Comparison of ENCODE assay signal across 16 cellular contexts in the genomic region with DNA sequence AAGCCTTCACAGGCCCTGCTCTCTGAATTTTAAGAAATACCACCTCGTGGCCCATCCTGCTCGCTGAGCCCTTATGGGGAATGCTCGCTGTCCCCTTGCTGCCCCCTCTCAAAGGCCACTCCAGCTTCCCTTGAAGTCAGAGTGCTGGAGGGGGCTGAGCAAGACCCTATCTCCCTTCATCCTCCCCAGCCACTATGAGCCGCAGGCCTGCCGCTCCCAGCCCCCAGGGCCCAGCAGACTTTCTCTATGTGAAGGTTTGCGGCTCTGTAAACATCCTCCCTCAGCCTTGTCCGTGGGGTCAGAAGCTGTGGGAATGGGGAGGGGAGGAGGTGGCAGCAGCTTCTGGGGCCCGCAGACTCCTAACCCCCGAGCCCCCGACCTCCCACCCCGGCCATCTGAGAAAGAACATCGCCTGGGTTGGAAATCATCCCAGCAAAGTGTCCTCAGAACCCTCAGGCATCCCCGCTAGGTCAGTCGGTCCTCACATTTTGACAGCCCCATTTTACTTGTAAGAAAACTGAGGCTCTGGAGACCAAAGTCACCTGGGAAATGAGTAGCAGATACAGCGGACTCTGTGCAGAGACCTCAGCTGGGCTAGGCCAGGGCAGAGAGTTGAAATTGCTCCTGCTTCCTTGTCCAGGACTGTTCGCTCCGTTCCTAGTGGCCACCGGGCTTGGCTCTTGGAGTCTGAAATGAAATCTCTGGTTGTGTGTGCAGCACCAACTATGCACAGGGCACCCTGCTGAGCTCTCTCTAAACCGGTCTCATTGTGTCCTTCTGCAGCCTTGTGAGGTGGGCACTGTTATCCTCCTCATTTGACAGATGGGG. TPM values are rescaled to one million over a fixed set of nuclear protein-coding genes. Genes with fewer than 3 reads are reported as not detected.
DNase-seq lines count a peak whose midpoint lies in the region; ATAC-seq and TF ChIP-seq lines count a peak whose summit lies in the region.
"Had no signal": no experiment of that assay in that cellular context is flagged by ENCODE, and none has a peak within 500 bp of the region (broad histone marks: within the 10 kb centered on the region; RNA-seq: fewer than 3 reads in every experiment).

No MANE protein-coding gene starts in this region.

- no peak overlapping the region for H2BK120ac ChIP-seq in mesenchymal stem cell (ENCODE audit: low read depth, low read length)

- H2BK15ac ChIP-seq in mesenchymal stem cell (ENCODE audit: low read depth, poor library complexity, severe bottlenecking) = no peak overlapping the region

- peak overlapping the region; percentile 77 for H4K91ac ChIP-seq in mesenchymal stem cell (ENCODE audit: low read length)

- H3K9ac ChIP-seq in mesenchymal stem cell (ENCODE audit: low read length) = no peak overlapping the region

- peak overlapping the region in 1 of 2 donors; percentile 85 for H3K27ac Mint-ChIP-seq in stimulated activated naive CD8-positive, alpha-beta T cell treated with anti-CD3 and anti-CD28 coated beads, Interleukin-15, amount 100 ng/mL, for 72 hours
- H3K27ac Mint-ChIP-seq: CD4-positive, CD25-positive, alpha-beta regulatory T cell had no signal

- peak overlapping the region; percentile 33 for H3K27ac ChIP-seq in left ventricle myocardium inferior (replicated peaks)
- H3K27ac ChIP-seq in mesenchymal stem cell (ENCODE audit: low read length, poor library complexity, severe bottlenecking) = no peak overlapping the region
- no peak overlapping the region for H3K27ac ChIP-seq in osteoblast (ENCODE audit: low read depth, low read length)
- H3K27ac ChIP-seq in uterus = peak overlapping the region; percentile 57 to 70

- peak overlapping the region in 1 of 2 experiments; percentile 49 for H3K18ac ChIP-seq in mesenchymal stem cell (ENCODE audit: low read depth in 1 of 2, low read length in 2 of 2)

- H3K27me3 ChIP-seq in left ventricle myocardium inferior (ENCODE audit: low read depth) (no peaks in the 10 kb centered on the region), mesenchymal stem cell (ENCODE audit: control insufficient read depth in 1 of 2, insufficient read depth in 1 of 2, low read length in 2 of 2) (peaks cover 12 to 80% of the 10 kb centered on the region in 2 experiments), osteoblast (ENCODE audit: insufficient read depth, low read length) (peaks cover 34% of the 10 kb centered on the region), uterus (no peaks in the 10 kb centered on the region)

- intact Hi-C loops in left ventricle myocardium inferior (cut with micrococcal nuclease) = no loop called here
- intact Hi-C loops in Right ventricle myocardium superior (cut with DNase I) = no loop called here
- intact Hi-C loops in uterus (cut with DNase I; ENCODE audit: low total_unique reads) = no loop called here

- TF ChIP-seq CTCF in left ventricle myocardium inferior (IDR thresholded peaks at IDR 0.05; ENCODE audit: borderline replicate concordance) (no peak), osteoblast (IDR thresholded peaks at IDR 0.05; ENCODE audit: extremely low read depth, low read depth, low read length) (no peak), uterus (IDR thresholded peaks at IDR 0.05) (no peak)

- no peak for DNase-seq in left ventricle myocardium inferior
- DNase-seq in Right ventricle myocardium superior = no peak
- DNase-seq in mesenchymal stem cell = no peak
- peak; percentile 80 for DNase-seq in osteoblast (ENCODE audit: insufficient read length, low spot score, missing footprints)
- no peak for DNase-seq in uterus
- no peak for DNase-seq in stimulated activated naive CD8-positive, alpha-beta T cell treated with anti-CD3 and anti-CD28 coated beads, Interleukin-15, amount 100 ng/mL, for 72 hours
- DNase-seq in NCI-H510A treated with DMSO at 0.1 percent for 48 hours (lab: John Stamatoyannopoulos, UW) = no peak
- no peak for DNase-seq in stimulated activated CD4-positive, alpha-beta T cell treated with anti-CD3 and anti-CD28 coated beads, Interleukin-1b, Interleukin-23, amount 100 ng/mL, for 48 hours
- DNase-seq: BE2C; Caco-2; CD4-positive, CD25-positive, alpha-beta regulatory T cell; KBM-7; NCI-H1105 treated with DMSO at 0.1 percent for 48 hours; NCI-H1694; NCI-H774; SHP77 had no signal

- no peak overlapping the region for H3K4me3 Mint-ChIP-seq in stimulated activated naive CD8-positive, alpha-beta T cell treated with anti-CD3 and anti-CD28 coated beads, Interleukin-15, amount 100 ng/mL, for 72 hours
- H3K4me3 Mint-ChIP-seq: CD4-positive, CD25-positive, alpha-beta regulatory T cell had no signal

- H3K9me3 Mint-ChIP-seq in stimulated activated naive CD8-positive, alpha-beta T cell treated with anti-CD3 and anti-CD28 coated beads, Interleukin-15, amount 100 ng/mL, for 72 hours = no peaks in the 10 kb centered on the region
- H3K9me3 Mint-ChIP-seq: CD4-positive, CD25-positive, alpha-beta regulatory T cell had no signal

- H2AK5ac ChIP-seq in mesenchymal stem cell (ENCODE audit: low read length, severe bottlenecking) = no peak overlapping the region

- H4K20me1 ChIP-seq in osteoblast (ENCODE audit: insufficient read depth, low read length) = no peaks in the 10 kb centered on the region

- H3K9me3 ChIP-seq in left ventricle myocardium inferior (replicated peaks) (no peaks in the 10 kb centered on the region), mesenchymal stem cell (ENCODE audit: control insufficient read depth, low read length) (no peaks in the 10 kb centered on the region), osteoblast (ENCODE audit: low read depth, low read length) (no peaks in the 10 kb centered on the region), uterus (no peaks in the 10 kb centered on the region)
- H3K9me3 ChIP-seq: BE2C, Caco-2 had no signal

- H3K4me2 ChIP-seq in mesenchymal stem cell (ENCODE audit: low read length, poor library complexity, severe bottlenecking) (no peak overlapping the region), osteoblast (ENCODE audit: insufficient read depth, low read length) (no peak overlapping the region)

- H4K8ac ChIP-seq in mesenchymal stem cell (ENCODE audit: low read length) = peak overlapping the region; percentile 46

- H3K4ac ChIP-seq in mesenchymal stem cell (ENCODE audit: low read depth in 1 of 2, low read length in 2 of 2) = peak overlapping the region in 1 of 2 experiments; percentile 69

- H3K36me3 ChIP-seq in left ventricle myocardium inferior (no peaks in the 10 kb centered on the region), mesenchymal stem cell (ENCODE audit: control insufficient read depth in 1 of 2, insufficient read depth in 2 of 2, low read depth in 1 of 2, low read length in 2 of 2) (no peaks in the 10 kb centered on the region), osteoblast (ENCODE audit: insufficient read depth, low read length) (no peaks in the 10 kb centered on the region), uterus (no peaks in the 10 kb centered on the region)
- H3K36me3 ChIP-seq: BE2C had no signal

- 65% methylated on average over 18 of the region's 19 CpGs for WGBS in mesenchymal stem cell

- H2BK12ac ChIP-seq in mesenchymal stem cell (ENCODE audit: low read length in 2 of 2) = peak overlapping the region in 1 of 2 experiments; percentile 10

- ATAC-seq in Right ventricle myocardium superior (ENCODE audit: poor library complexity) = no peak
- ATAC-seq in stimulated activated naive CD8-positive, alpha-beta T cell treated with anti-CD3 and anti-CD28 coated beads, Interleukin-15, amount 100 ng/mL, for 72 hours = no peak

- TF ChIP-seq POLR2A in uterus (IDR thresholded peaks at IDR 0.05) = no peak

- no peaks in the 10 kb centered on the region for H3K79me1 ChIP-seq in mesenchymal stem cell (replicated peaks; ENCODE audit: low read length, poor library complexity, severe bottlenecking)

- peak overlapping the region; percentile 29 for H2AFZ ChIP-seq in mesenchymal stem cell (ENCODE audit: low read depth, low read length)
- no peak overlapping the region for H2AFZ ChIP-seq in osteoblast (ENCODE audit: low read length)

- H2BK5ac ChIP-seq in mesenchymal stem cell (ENCODE audit: low read depth, low read length, poor library complexity, severe bottlenecking) = no peak overlapping the region

- peaks cover 27% of the 10 kb centered on the region for H3K27me3 Mint-ChIP-seq in stimulated activated naive CD8-positive, alpha-beta T cell treated with anti-CD3 and anti-CD28 coated beads, Interleukin-15, amount 100 ng/mL, for 72 hours

- H3K14ac ChIP-seq in mesenchymal stem cell (ENCODE audit: low read length in 2 of 2) = peak overlapping the region in 1 of 2 experiments; percentile 18

- H3K4me1 Mint-ChIP-seq in stimulated activated naive CD8-positive, alpha-beta T cell treated with anti-CD3 and anti-CD28 coated beads, Interleukin-15, amount 100 ng/mL, for 72 hours = peaks cover 21% of the 10 kb centered on the region

- H3K4me1 ChIP-seq in left ventricle myocardium inferior (peaks cover 35% of the 10 kb centered on the region), mesenchymal stem cell (ENCODE audit: control insufficient read depth, insufficient read depth, low read depth, low read length) (peaks cover 9% of the 10 kb centered on the region), osteoblast (ENCODE audit: insufficient read depth, low read length) (no peaks in the 10 kb centered on the region), uterus (peaks cover 3 to 5% of the 10 kb centered on the region in 2 donors)
- H3K4me1 ChIP-seq: BE2C had no signal

- H3K4me3 ChIP-seq in left ventricle myocardium inferior (no peak overlapping the region), mesenchymal stem cell (ENCODE audit: insufficient read depth in 1 of 2, low read depth in 1 of 2, low read length in 2 of 2) (no peak overlapping the region), osteoblast (ENCODE audit: insufficient read depth, low read length) (no peak overlapping the region), uterus (no peak overlapping the region)

- no peaks in the 10 kb centered on the region for H3K79me2 ChIP-seq in osteoblast (ENCODE audit: insufficient read depth, low read length)

- H3K23ac ChIP-seq in mesenchymal stem cell (ENCODE audit: low read length in 2 of 2) = no peak overlapping the region

RNA-seq across cellular contexts. Expression of a gene that starts 4.4 kb away (rescaled TPM):
- total RNA-seq in left ventricle myocardium inferior = 1.5 TPM
- total RNA-seq in Right ventricle myocardium superior = 2.6 TPM
- polyA plus RNA-seq in mesenchymal stem cell (2013, experiment 1 of 2) = 0.10 TPM
- polyA plus RNA-seq in mesenchymal stem cell (2013, experiment 2 of 2) = 0.14 TPM
- not detected in 2 replicates for total RNA-seq in osteoblast
- 10 to 100 TPM in 1 of 4 donors, 1 to 10 TPM in 2, not detected in 1; 2.7 to 13.4 (median 7.4) TPM for total RNA-seq in uterus

Comparison
In these comparisons a context has a peak if more than half of its experiments do, and no peak if none do; other contexts are left out.
1. H3K27ac ChIP-seq: peak in left ventricle myocardium inferior (single experiment) and uterus (2 of 2); none in mesenchymal stem cell (single experiment) and osteoblast (single experiment).